ENCODE assay signal across 15 cellular contexts in genomic region chr6:158564243-158565121, GRCh38. TPM values are rescaled to one million over a fixed set of nuclear protein-coding genes. Genes with fewer than 3 reads are reported as not detected.
DNase-seq lines count a peak whose midpoint lies in the region; ATAC-seq, FAIRE-seq and TF ChIP-seq lines count a peak whose summit lies in the region.
"Had no signal": no experiment of that assay in that cellular context is flagged by ENCODE, and none has a peak within 500 bp of the region (broad histone marks: within the 10 kb centered on the region; RNA-seq: fewer than 3 reads in every experiment).

No MANE protein-coding gene starts in this region.

- TF ChIP-seq CTCF in HepG2 (CRISPR knock-in tag; IDR thresholded peaks at IDR 0.05): no peak

- H3K9me3 Mint-ChIP-seq in activated naive CD4-positive, alpha-beta T cell treated with anti-CD3 and anti-CD28 coated beads, Interleukin-2, amount 50 U/mL, for 72 hours: no peaks in the 10 kb centered on the region
- no peaks in the 10 kb centered on the region for H3K9me3 Mint-ChIP-seq in stimulated activated naive CD8-positive, alpha-beta T cell treated with anti-CD3 and anti-CD28 coated beads, Interleukin-15, amount 100 ng/mL, for 72 hours
- H3K9me3 Mint-ChIP-seq: stimulated activated memory B cell treated with anti-CD40 and anti-IgM and Interleukin-4, amounts not matched to agents 10 μg/mL and 1 μg/mL and 100 μg/mL, for 72 hours had no signal

- H3K27me3 ChIP-seq in HepG2 (ENCODE audit: control insufficient read depth in 1 of 2, insufficient read depth in 2 of 2, low read length in 2 of 2) (no peaks in the 10 kb centered on the region), GM23248 (replicated peaks; ENCODE audit: insufficient read depth) (no peaks in the 10 kb centered on the region)
- H3K27me3 ChIP-seq: left lung had no signal

- CTCF ChIA-PET in HepG2 (lab: Yijun Ruan, JAX; ENCODE audit: low intra/inter-chr PET ratio, low total read pairs): no interaction called here

- peaks cover 81% of the 10 kb centered on the region for H4K20me1 ChIP-seq in HepG2 (ENCODE audit: insufficient read depth, low read length)
- H4K20me1 ChIP-seq in GM23248 (ENCODE audit: insufficient read depth): no peaks in the 10 kb centered on the region

- H2AFZ ChIP-seq in HepG2 (ENCODE audit: low read length) (no peak overlapping the region), GM23248 (no peak overlapping the region)

- intact Hi-C loops in HepG2 (cut with micrococcal nuclease; ENCODE audit: unreplicated experiment): no loop called here

- no peaks in the 10 kb centered on the region for H3K9me2 ChIP-seq in GM23248 (ENCODE audit: insufficient read depth)

- ATAC-seq in activated naive CD4-positive, alpha-beta T cell treated with anti-CD3 and anti-CD28 coated beads, Interleukin-2, amount 50 U/mL, for 72 hours: no peak
- ATAC-seq in HepG2 (no peak), GM21381 (IDR thresholded peaks at IDR 0.05; ENCODE audit: unreplicated experiment) (no peak)
- ATAC-seq in stimulated activated naive CD8-positive, alpha-beta T cell treated with anti-CD3 and anti-CD28 coated beads, Interleukin-15, amount 100 ng/mL, for 72 hours: no peak
- ATAC-seq: stimulated activated memory B cell treated with anti-CD40 and anti-IgM and Interleukin-4, amounts not matched to agents 10 μg/mL and 1 μg/mL and 100 μg/mL, for 72 hours had no signal

- H3K4me2 ChIP-seq in HepG2 (ENCODE audit: low read depth, low read length): peak overlapping the region; percentile 96
- no peak overlapping the region for H3K4me2 ChIP-seq in GM23248 (ENCODE audit: unreplicated experiment)

- peak overlapping the region; percentile 34 to 38 for H3K4me3 Mint-ChIP-seq in stimulated activated naive CD8-positive, alpha-beta T cell treated with anti-CD3 and anti-CD28 coated beads, Interleukin-15, amount 100 ng/mL, for 72 hours
- H3K4me3 Mint-ChIP-seq: stimulated activated memory B cell treated with anti-CD40 and anti-IgM and Interleukin-4, amounts not matched to agents 10 μg/mL and 1 μg/mL and 100 μg/mL, for 72 hours had no signal

- H3K9ac ChIP-seq in HepG2 (ENCODE audit: insufficient read depth, low read depth, low read length): peak overlapping the region; percentile 9; the same call in 1 of the 2 replicates
- no peak overlapping the region for H3K9ac ChIP-seq in GM23248

- WGBS in HepG2 (ENCODE audit: low lambda C conversion rate): 94% methylated on average over 16 of the region's 16 CpGs
- WGBS in GM23248 (ENCODE audit: low coverage in 1 of 2, low lambda C conversion rate in 2 of 2, missing lambda C conversion rate in 2 of 2), 2 experiments: 92 to 95% methylated on average over 16 of the region's 16 CpGs

- no TSS peak for BruUV-seq in HepG2 (replicated peaks; lab: Mats Ljungman, UMichigan)

- H3K4me1 ChIP-seq in HepG2 (ENCODE audit: insufficient read depth, low read length) (peaks cover 87% of the 10 kb centered on the region), GM23248 (ENCODE audit: insufficient read depth) (peaks cover 20% of the 10 kb centered on the region)

- peaks cover under 1% of the 10 kb centered on the region; the same call in 1 of the 2 replicates for H3F3A ChIP-seq in GM23248 (ENCODE audit: insufficient read depth)

- peak; percentile 58 for DNase-seq in activated naive CD4-positive, alpha-beta T cell treated with Interleukin-2 at 50 U/mL for 16 hours
- no peak for DNase-seq in activated naive CD4-positive, alpha-beta T cell treated with anti-CD3 and anti-CD28 coated beads, Interleukin-2, amount 50 U/mL, for 72 hours (ENCODE audit: low spot score in 2 of 2)
- peak; percentile 32 for DNase-seq in activated T-cell treated with anti-CD3 and anti-CD28 coated beads, Interleukin-2, amount 50 U/mL, for 1 hour
- DNase-seq in HepG2 (ENCODE audit: low spot score) (no peak), hypothalamus (lab: John Stamatoyannopoulos, UW) (no peak), GM23248 (no peak)
- no peak for DNase-seq in stimulated activated naive CD8-positive, alpha-beta T cell treated with anti-CD3 and anti-CD28 coated beads, Interleukin-15, amount 100 ng/mL, for 72 hours
- DNase-seq: effector CD4-positive, alpha-beta T cell; H7; KBM-7; left lung; NCI-H2227 treated with DMSO at 0.1 percent for 48 hours had no signal

- in situ Hi-C loops in HepG2 (cut with HindIII; ENCODE audit: extremely low pct_ligation_motif_present, low pct_unique_long_range_greater_than_20kb): no loop called here
- in situ Hi-C loops in GM23248 (cut with MboI): no loop called here

- peaks cover 12 to 21% of the 10 kb centered on the region in 2 donors for H3K36me3 Mint-ChIP-seq in activated naive CD4-positive, alpha-beta T cell treated with anti-CD3 and anti-CD28 coated beads, Interleukin-2, amount 50 U/mL, for 72 hours

- TF ChIP-seq RAD21 in HepG2 (CRISPR knock-in tag; IDR thresholded peaks at IDR 0.05): no peak

- H3K27ac Mint-ChIP-seq in activated naive CD4-positive, alpha-beta T cell treated with anti-CD3 and anti-CD28 coated beads, Interleukin-2, amount 50 U/mL, for 72 hours: no peak overlapping the region
- H3K27ac Mint-ChIP-seq in stimulated activated naive CD8-positive, alpha-beta T cell treated with anti-CD3 and anti-CD28 coated beads, Interleukin-15, amount 100 ng/mL, for 72 hours: peak overlapping the region; percentile 55 to 66
- H3K27ac Mint-ChIP-seq: stimulated activated memory B cell treated with anti-CD40 and anti-IgM and Interleukin-4, amounts not matched to agents 10 μg/mL and 1 μg/mL and 100 μg/mL, for 72 hours had no signal

- no peak for TF ChIP-seq POLR2A in HepG2 (IDR thresholded peaks at IDR 0.05; ENCODE audit: insufficient read depth in 1 of 2, low read depth in 2 of 2, low read length in 2 of 2)

- POLR2A ChIA-PET in HepG2 (lab: Yijun Ruan, JAX): interaction anchor here (1.8 to 4.3 kb wide), 3 partner anchors 8 to 19 kb away, joined by 6 to 29 read pairs (median 8); no protein-coding TSS in a partner anchor

- peak overlapping the region in 1 of 3 experiments; percentile 2; a peak in 1 of 6 replicates for H3K4me3 ChIP-seq in HepG2 (replicated peaks in 1 of 3; ENCODE audit: insufficient read depth in 1 of 3, low read depth in 2 of 3, low read length in 3 of 3)
- no peak overlapping the region for H3K4me3 ChIP-seq in GM23248
- H3K4me3 ChIP-seq: left lung had no signal

- peaks cover 93% of the 10 kb centered on the region for H3K79me2 ChIP-seq in HepG2 (ENCODE audit: insufficient read depth, low read length)
- peaks cover 95% of the 10 kb centered on the region for H3K79me2 ChIP-seq in GM23248 (ENCODE audit: insufficient read depth)

- H3K36me3 ChIP-seq in HepG2 (replicated peaks in 1 of 2; ENCODE audit: control insufficient read depth in 1 of 2, insufficient read depth in 2 of 2, low read length in 2 of 2) (peaks cover 5 to 15% of the 10 kb centered on the region in 2 experiments; a peak in 2 of 5 replicates), GM23248 (ENCODE audit: low read depth) (no peaks in the 10 kb centered on the region)
- H3K36me3 ChIP-seq: left lung had no signal

- FAIRE-seq in HepG2 (lab: Jason Lieb, UNC): no peak
- FAIRE-seq: D721Med had no signal

- no peaks in the 10 kb centered on the region for H3K27me3 Mint-ChIP-seq in stimulated activated naive CD8-positive, alpha-beta T cell treated with anti-CD3 and anti-CD28 coated beads, Interleukin-15, amount 100 ng/mL, for 72 hours
- H3K27me3 Mint-ChIP-seq: stimulated activated memory B cell treated with anti-CD40 and anti-IgM and Interleukin-4, amounts not matched to agents 10 μg/mL and 1 μg/mL and 100 μg/mL, for 72 hours had no signal

- H3K9me3 ChIP-seq in HepG2 (ENCODE audit: low read length) (no peaks in the 10 kb centered on the region), GM23248 (ENCODE audit: low read depth) (no peaks in the 10 kb centered on the region)
- H3K9me3 ChIP-seq: left lung had no signal

- no peak for TF ChIP-seq EP300 in HepG2 (IDR thresholded peaks at IDR 0.05; ENCODE audit: low read depth in 2 of 2, low read length in 2 of 2)
- no peak for TF ChIP-seq EP300 in HepG2 (CRISPR knock-in tag; IDR thresholded peaks at IDR 0.05; ENCODE audit: borderline replicate concordance)

- H3K4me1 Mint-ChIP-seq in stimulated activated naive CD8-positive, alpha-beta T cell treated with anti-CD3 and anti-CD28 coated beads, Interleukin-15, amount 100 ng/mL, for 72 hours: peaks cover 79% of the 10 kb centered on the region

- H3K27ac ChIP-seq in HepG2 (ENCODE audit: extremely low read length, insufficient read depth, low read length) (peak overlapping the region; percentile 11), GM23248 (no peak overlapping the region)
- H3K27ac ChIP-seq: left lung had no signal

TF ChIP-seq in HepG2, 621 proteins besides CTCF, POLR2A, EP300 and RAD21 (continues in another document):
- TF ChIP-seq NPAS2 (CRISPR knock-in tag; IDR thresholded peaks at IDR 0.05; ENCODE audit: borderline replicate concordance) (no peak), FLYWCH1 (CRISPR knock-in tag; IDR thresholded peaks at IDR 0.05) (no peak), ZNF501 (CRISPR knock-in tag; IDR thresholded peaks at IDR 0.05) (0 out of 2 replicates have a peak, but pooled peaks have one; percentile 33)

RNA-seq across cellular contexts. Expression of gene TMEM181, which starts 4.6 kb away (rescaled TPM):
- total RNA-seq in activated naive CD4-positive, alpha-beta T cell treated with anti-CD3 and anti-CD28 coated beads, Interleukin-2, amount 50 U/mL, for 72 hours: 10 to 100 TPM; 11.9 to 12.3 TPM
- total RNA-seq in HepG2 (2016; rRNA removed; fragmentation: Illumina TruSeq; extraction: Trizol): 42.1 and 59.1 TPM in 2 replicates
- 32.4 and 35.6 TPM in 2 replicates for total RNA-seq in HepG2 (2016; cell fraction: cytosol; rRNA removed; fragmentation: Illumina TruSeq; extraction: Trizol; ENCODE audit: low read depth)
- total RNA-seq in HepG2 (2016; cell fraction: insoluble cytoplasmic fraction; rRNA removed; fragmentation: Illumina TruSeq; extraction: Trizol): 41.0 and 60.9 TPM in 2 replicates
- 29.2 and 32.9 TPM in 2 replicates for total RNA-seq in HepG2 (2016; cell fraction: membrane; rRNA removed; fragmentation: Illumina TruSeq; extraction: Trizol)
- 66.4 and 75.5 TPM in 2 replicates for total RNA-seq in HepG2 (2016; cell fraction: nucleus; rRNA removed; fragmentation: Illumina TruSeq; extraction: Trizol)
- 105 and 108 TPM in 2 replicates for polyA plus RNA-seq in HepG2 (2011; rRNA removed)
- 53.2 and 89.4 TPM in 2 replicates for polyA plus RNA-seq in HepG2 (2011; cell fraction: cytosol; rRNA removed)
- 65.7 and 85.9 TPM in 2 replicates for polyA plus RNA-seq in HepG2 (2011; cell fraction: nucleus; rRNA removed)
- polyA plus RNA-seq in HepG2 (2012): 99.1 and 106 TPM in 2 replicates
- polyA plus RNA-seq in HepG2 (2016; cell fraction: cytosol; fragmentation: Illumina TruSeq; extraction: Trizol; ENCODE audit: low read depth): 2.2 and 2.6 TPM in 2 replicates
- 31.8 and 32.9 TPM in 2 replicates for polyA plus RNA-seq in HepG2 (2016; cell fraction: insoluble cytoplasmic fraction; fragmentation: Illumina TruSeq; extraction: Trizol; ENCODE audit: low read depth)
- 8.5 and 9.3 TPM in 2 replicates for polyA plus RNA-seq in HepG2 (2016; cell fraction: membrane; fragmentation: Illumina TruSeq; extraction: Trizol; ENCODE audit: low read depth)
- 140 and 144 TPM in 2 replicates for polyA plus RNA-seq in HepG2 (2016; cell fraction: nucleus; fragmentation: Illumina TruSeq; extraction: Trizol; ENCODE audit: insufficient read depth, low read depth)
- polyA minus RNA-seq in HepG2 (2011; rRNA and poly(A)+ RNA removed; ENCODE audit: low replicate concordance): 13.5 and 115 TPM in 2 replicates
- polyA minus RNA-seq in HepG2 (2011; cell fraction: cytosol; rRNA and poly(A)+ RNA removed): 82.7 and 108 TPM in 2 replicates
- polyA minus RNA-seq in HepG2 (2011; cell fraction: nucleus; rRNA and poly(A)+ RNA removed): 78.4 and 93.9 TPM in 2 replicates
- 52.6 and 53.0 TPM in 2 replicates for total RNA-seq in GM23248 (2014; rRNA removed; shearing (Covaris generic))
- polyA plus RNA-seq in GM23248 (2016; fragmentation: Nextera tagmentation; extraction: Ambion mirVana): 26.7 and 30.7 TPM in 2 replicates

Comparison
In these comparisons a context has a peak if more than half of its experiments do, and no peak if none do; other contexts are left out.
1. DNase-seq: peak in activated naive CD4-positive, alpha-beta T cell treated with Interleukin-2 at 50 U/mL for 16 hours (single experiment) and activated T-cell treated with anti-CD3 and anti-CD28 coated beads, Interleukin-2, amount 50 U/mL, for 1 hour (single experiment); none in activated naive CD4-positive, alpha-beta T cell treated with anti-CD3 and anti-CD28 coated beads, Interleukin-2, amount 50 U/mL, for 72 hours (0 of 2), HepG2 (single experiment), stimulated activated naive CD8-positive, alpha-beta T cell treated with anti-CD3 and anti-CD28 coated beads, Interleukin-15, amount 100 ng/mL, for 72 hours (0 of 2), hypothalamus (0 of 51) and GM23248 (single experiment).
2. H3K27ac Mint-ChIP-seq: peak in stimulated activated naive CD8-positive, alpha-beta T cell treated with anti-CD3 and anti-CD28 coated beads, Interleukin-15, amount 100 ng/mL, for 72 hours (2 of 2); none in activated naive CD4-positive, alpha-beta T cell treated with anti-CD3 and anti-CD28 coated beads, Interleukin-2, amount 50 U/mL, for 72 hours (0 of 2).